In genomic region chr12:29627221-29627620, GRCh38 we compare ENCODE assay signal across 7 cellular contexts.
"Had no signal": no experiment of that assay in that cellular context is flagged by ENCODE, and none has a peak within 500 bp of the region (broad histone marks: within the 10 kb centered on the region; RNA-seq: fewer than 3 reads in every experiment).

No MANE protein-coding gene starts in this region.

- H2AFZ ChIP-seq: GM23248 had no signal

- H3K4me3 ChIP-seq: GM23248, HAP-1 had no signal

- H3K4me3 Mint-ChIP-seq: H9, HFFc6 had no signal

- DNase-seq: GM23248, GOT3, H7, H9, HFFc6 had no signal

- H3K36me3 ChIP-seq: HAP-1 had no signal

- H3K27ac ChIP-seq: GM23248 had no signal

- H3K27ac Mint-ChIP-seq: HFFc6 had no signal

- ATAC-seq: HCT116 had no signal
